10 cellular contexts compared by ENCODE assay signal in genomic region chr6:24988562-24988961, GRCh38.
"Had no signal": no experiment of that assay in that cellular context is flagged by ENCODE, and none has a peak within 500 bp of the region (broad histone marks: within the 10 kb centered on the region; RNA-seq: fewer than 3 reads in every experiment).

No MANE protein-coding gene starts in this region.

- H3K27ac Mint-ChIP-seq: neural progenitor cell; stimulated activated effector memory CD8-positive, alpha-beta T cell treated with anti-CD3 and anti-CD28 coated beads, Interleukin-12 subunit alpha, Interleukin-12 subunit beta, amount 100 ng/mL, for 72 hours had no signal

- H3K27ac ChIP-seq: neural progenitor cell, ovary, thyroid gland had no signal

- H3K9me3 ChIP-seq: ovary, thyroid gland had no signal

- H3K27me3 ChIP-seq: ovary, thyroid gland had no signal

- H3K4me1 ChIP-seq: thyroid gland had no signal

- H3K4me3 ChIP-seq: neural progenitor cell, ovary, thyroid gland had no signal

- H3K36me3 Mint-ChIP-seq: stimulated activated effector memory CD8-positive, alpha-beta T cell treated with anti-CD3 and anti-CD28 coated beads, Interleukin-12 subunit alpha, Interleukin-12 subunit beta, amount 100 ng/mL, for 72 hours had no signal

- ATAC-seq: stimulated activated effector memory CD8-positive, alpha-beta T cell treated with anti-CD3 and anti-CD28 coated beads, Interleukin-12 subunit alpha, Interleukin-12 subunit beta, amount 100 ng/mL, for 72 hours had no signal

- H3K9me3 Mint-ChIP-seq: stimulated activated effector memory CD8-positive, alpha-beta T cell treated with anti-CD3 and anti-CD28 coated beads, Interleukin-12 subunit alpha, Interleukin-12 subunit beta, amount 100 ng/mL, for 72 hours had no signal

- DNase-seq: activated CD4-positive, alpha-beta T cell treated with anti-CD3 and anti-CD28 coated beads for 1 hour; activated CD4-positive, alpha-beta T cell treated with anti-CD3 and anti-CD28 coated beads, Interleukin-2, amount 50 U/mL, for 48 hours; activated naive CD4-positive, alpha-beta T cell treated with anti-CD3 and anti-CD28 coated beads, Interleukin-2, amount 50 U/mL, for 16 hours; amniotic stem cell; mammary epithelial cell; ovary; T-helper 9 cell; thyroid gland had no signal

- H3K36me3 ChIP-seq: neural progenitor cell, ovary, thyroid gland had no signal

- H3K4me3 Mint-ChIP-seq: neural progenitor cell; stimulated activated effector memory CD8-positive, alpha-beta T cell treated with anti-CD3 and anti-CD28 coated beads, Interleukin-12 subunit alpha, Interleukin-12 subunit beta, amount 100 ng/mL, for 72 hours had no signal
